ENCODE assay signal across 8 cellular contexts in the genomic region with DNA sequence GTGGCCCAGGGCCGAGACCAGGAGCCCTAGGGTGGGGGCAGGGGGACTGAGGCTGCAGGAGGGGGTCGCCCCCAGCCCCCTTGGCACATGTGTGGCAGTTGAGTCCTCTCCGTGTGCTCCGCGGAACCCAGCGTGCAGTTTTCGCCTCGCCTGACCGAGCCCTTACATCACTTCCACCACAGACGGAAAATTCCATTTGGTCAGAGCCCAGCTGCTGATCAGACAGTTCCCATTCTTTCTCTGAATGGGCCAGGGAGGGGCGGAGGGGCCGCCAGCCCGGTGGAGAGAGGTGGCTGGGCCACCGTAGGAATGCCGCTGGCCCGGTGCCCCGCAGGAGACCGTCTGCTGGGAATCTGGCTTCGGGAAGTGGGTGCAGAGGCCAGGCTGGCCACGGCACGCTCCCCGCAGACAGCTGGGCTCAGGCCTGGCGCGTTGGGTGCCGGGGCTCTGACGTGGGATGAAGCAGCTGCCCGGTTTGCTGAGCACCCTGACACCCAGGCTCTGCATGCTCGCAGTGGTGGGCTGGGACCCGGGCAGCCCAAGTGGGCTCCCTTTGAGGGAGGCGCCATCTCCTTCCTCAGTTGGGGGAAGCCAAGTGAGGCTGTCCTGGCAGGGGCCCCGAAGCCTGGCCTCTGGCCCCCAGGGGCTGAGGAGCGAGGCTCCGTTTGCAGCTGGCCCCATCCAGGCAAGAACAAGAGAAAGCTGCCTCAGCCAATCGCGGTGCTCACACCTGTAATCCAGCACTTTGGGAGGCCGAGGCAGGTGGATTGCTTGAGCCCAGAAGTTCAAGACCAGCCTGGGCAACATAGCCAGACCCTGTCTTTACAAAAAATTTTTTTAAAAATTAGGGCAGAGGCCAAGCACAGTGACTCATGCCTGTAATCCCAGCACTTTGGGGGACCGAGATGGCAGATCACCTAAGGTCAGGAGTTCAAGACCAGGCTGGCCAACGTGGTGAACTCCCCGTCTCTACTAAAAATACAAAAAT. TPM values are rescaled to one million over a fixed set of nuclear protein-coding genes. Genes with fewer than 3 reads are reported as not detected.
DNase-seq lines count a peak whose midpoint lies in the region; ATAC-seq and TF ChIP-seq lines count a peak whose summit lies in the region.

No MANE protein-coding gene starts in this region.

- POLR2A ChIA-PET in AG04449 (lab: Yijun Ruan, JAX) = interaction anchor here (0.5 kb wide), 1 partner anchor 18 kb away, joined by 3 read pairs; no protein-coding TSS in a partner anchor

- H3K14ac ChIP-seq in mesenchymal stem cell (ENCODE audit: low read length in 2 of 2) = peak overlapping the region in 1 of 2 experiments; percentile 85

- peak overlapping the region; percentile 57 for H2AK5ac ChIP-seq in mesenchymal stem cell (ENCODE audit: low read length, severe bottlenecking)

- H4K91ac ChIP-seq in mesenchymal stem cell (ENCODE audit: low read length) = peak overlapping the region; percentile 55

- no peak overlapping the region for H2AFZ ChIP-seq in mesenchymal stem cell (ENCODE audit: low read depth, low read length)

- peak overlapping the region; percentile 87 to 88 for H3K18ac ChIP-seq in mesenchymal stem cell (ENCODE audit: low read depth in 1 of 2, low read length in 2 of 2)

- peak; percentile 54 for ATAC-seq in GM21529 (IDR thresholded peaks at IDR 0.05; ENCODE audit: unreplicated experiment)

- TF ChIP-seq EP300 in transverse colon (IDR thresholded peaks at IDR 0.05; ENCODE audit: low read depth) = peak; percentile 87

- intact Hi-C loops in transverse colon (cut with DNase I; ENCODE audit: low total_unique reads) = no loop called here

- peak overlapping the region; percentile 88 for H2BK120ac ChIP-seq in mesenchymal stem cell (ENCODE audit: low read depth, low read length)

- H3K27me3 ChIP-seq in mesenchymal stem cell (ENCODE audit: control insufficient read depth in 1 of 2, insufficient read depth in 1 of 2, low read length in 2 of 2) = no peaks in the 10 kb centered on the region
- H3K27me3 ChIP-seq in transverse colon = no peaks in the 10 kb centered on the region

- H2BK5ac ChIP-seq in mesenchymal stem cell (ENCODE audit: low read depth, low read length, poor library complexity, severe bottlenecking) = peak overlapping the region; percentile 91

- 35% methylated on average over 38 of the region's 39 CpGs for WGBS in mesenchymal stem cell
- WGBS in transverse colon (ENCODE audit: low coverage in 1 of 2), 2 donors = 47% methylated on average over 36 of the region's 39 CpGs; no CpG with 5 or more reads in 1 of the 2 donors

- TF ChIP-seq POLR2A in transverse colon (IDR thresholded peaks at IDR 0.05) = peak; percentile 10

- H3K4ac ChIP-seq in mesenchymal stem cell (ENCODE audit: low read depth in 1 of 2, low read length in 2 of 2) = peak overlapping the region; percentile 49 to 83

- no peak overlapping the region for H2BK15ac ChIP-seq in mesenchymal stem cell (ENCODE audit: low read depth, poor library complexity, severe bottlenecking)

- in situ Hi-C loops in transverse colon (cut with MboI; ENCODE audit: low pct_ligation_motif_present in 1 of 4, low pct_unique_long_range_greater_than_20kb in 1 of 4, low sequenced_read_pairs in 3 of 4) = no loop called here

- H2BK12ac ChIP-seq in mesenchymal stem cell (ENCODE audit: low read length in 2 of 2) = peak overlapping the region in 1 of 2 experiments; percentile 59

- H3K79me1 ChIP-seq in mesenchymal stem cell (replicated peaks; ENCODE audit: low read length, poor library complexity, severe bottlenecking) = no peaks in the 10 kb centered on the region

- peak overlapping the region; percentile 62 for H3K9ac ChIP-seq in mesenchymal stem cell (ENCODE audit: low read length)

- CTCF ChIA-PET in AG04449 (lab: Yijun Ruan, JAX) = no interaction called here

- no peaks in the 10 kb centered on the region for H3K9me3 ChIP-seq in mesenchymal stem cell (ENCODE audit: control insufficient read depth, low read length)
- no peaks in the 10 kb centered on the region for H3K9me3 ChIP-seq in transverse colon

- no peak overlapping the region for H3K23ac ChIP-seq in mesenchymal stem cell (ENCODE audit: low read length in 2 of 2)

- peak overlapping the region; percentile 86 for H4K8ac ChIP-seq in mesenchymal stem cell (ENCODE audit: low read length)

- no peak for TF ChIP-seq CTCF in AG04449 (IDR thresholded peaks at IDR 0.05; ENCODE audit: insufficient read depth, low read length, missing control alignments)
- no peak for TF ChIP-seq CTCF in transverse colon (IDR thresholded peaks at IDR 0.05)

- peak; percentile 71 for DNase-seq in AG04449 (ENCODE audit: low read depth, low spot score)
- DNase-seq in RPMI7951 (ENCODE audit: low read depth) = peak; percentile 100
- DNase-seq in epidermal melanocyte (ENCODE audit: insufficient read length, low spot score) = peak; percentile 85
- peak; percentile 98 for DNase-seq in mesenchymal stem cell
- peak; percentile 74 for DNase-seq in transverse colon
- DNase-seq in T-helper 1 cell = no peak
- DNase-seq in NCI-H1417 (lab: John Stamatoyannopoulos, UW) = no peak

- H3K27ac ChIP-seq in mesenchymal stem cell (ENCODE audit: low read length, poor library complexity, severe bottlenecking) (peak overlapping the region; percentile 99), transverse colon (peak overlapping the region; percentile 72 to 82 (median 72))

- H3K36me3 ChIP-seq in mesenchymal stem cell (ENCODE audit: control insufficient read depth in 1 of 2, insufficient read depth in 2 of 2, low read depth in 1 of 2, low read length in 2 of 2) (peaks cover 0 to 65% of the 10 kb centered on the region in 2 experiments), transverse colon (no peaks in the 10 kb centered on the region)

- H3K4me3 ChIP-seq in AG04449 (ENCODE audit: low read depth, low read length) (no peak overlapping the region), mesenchymal stem cell (ENCODE audit: insufficient read depth in 1 of 2, low read depth in 1 of 2, low read length in 2 of 2) (peak overlapping the region in 1 of 2 experiments; percentile 53), transverse colon (peak overlapping the region in 1 of 4 donors; percentile 21)

- H3K4me2 ChIP-seq in mesenchymal stem cell (ENCODE audit: low read length, poor library complexity, severe bottlenecking) = peak overlapping the region; percentile 18

- H3K4me1 ChIP-seq in mesenchymal stem cell (ENCODE audit: control insufficient read depth, insufficient read depth, low read depth, low read length) (peaks cover 85% of the 10 kb centered on the region), transverse colon (peaks cover 18 to 51% (median 37%) of the 10 kb centered on the region in 4 donors)

RNA-seq across cellular contexts. Expression of gene TTYH3, which starts 9.9 kb away (rescaled TPM):
- total RNA-seq in RPMI7951 (2014; rRNA removed; shearing (Covaris generic)) = 20.5 and 34.9 TPM in 2 replicates
- 198 TPM for polyA plus RNA-seq in mesenchymal stem cell (2013, experiment 1 of 2)
- 194 TPM for polyA plus RNA-seq in mesenchymal stem cell (2013, experiment 2 of 2)
- total RNA-seq in transverse colon = 10 to 100 TPM; 11.2 to 43.6 (median 23.0) TPM

RNA-seq across cellular contexts. Expression of gene AMZ1, which starts 46.3 kb away (rescaled TPM):
- 4.9 and 8.5 TPM in 2 replicates for total RNA-seq in RPMI7951 (2014; rRNA removed; shearing (Covaris generic))
- polyA plus RNA-seq in mesenchymal stem cell (2013, experiment 1 of 2) = 0.06 TPM
- polyA plus RNA-seq in mesenchymal stem cell (2013, experiment 2 of 2) = 0.07 TPM
- total RNA-seq in transverse colon = under 1 TPM in 1 of 4 donors, not detected in 3; 0.64 TPM

Comparison
In these comparisons a context has a peak if more than half of its experiments do, and no peak if none do; other contexts are left out.
1. DNase-seq: peak in AG04449 (single experiment), RPMI7951 (single experiment), epidermal melanocyte (single experiment), mesenchymal stem cell (single experiment) and transverse colon (single experiment); none in T-helper 1 cell (0 of 5) and NCI-H1417 (0 of 3).